ENCODE assay signal across 8 cellular contexts in the genomic region with DNA sequence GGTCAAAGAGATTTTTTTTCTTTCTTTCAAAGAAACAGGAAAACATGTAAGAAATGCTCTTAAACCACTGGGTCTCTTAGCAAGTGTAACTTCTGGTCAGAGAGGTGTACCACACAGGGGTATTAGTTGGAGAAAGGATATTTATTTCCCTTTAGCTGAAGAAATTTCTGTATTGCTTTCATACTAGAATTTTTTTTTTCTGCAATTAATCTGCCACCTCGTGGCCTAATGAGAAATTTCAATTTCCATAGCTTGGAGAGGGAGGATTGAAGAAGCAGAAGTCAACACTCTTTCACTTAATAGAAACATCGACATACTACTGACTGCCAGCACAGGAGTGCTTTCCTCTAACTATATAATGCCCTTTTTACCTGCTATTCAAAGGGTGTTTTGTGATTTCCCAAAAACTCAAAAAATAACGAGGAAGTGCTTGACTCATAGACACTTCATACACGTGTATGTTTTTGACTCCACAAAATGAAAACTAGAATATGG.
DNase-seq lines count a peak whose midpoint lies in the region; ATAC-seq and TF ChIP-seq lines count a peak whose summit lies in the region.

No MANE protein-coding gene starts in this region.

- H3K27ac Mint-ChIP-seq in activated naive CD4-positive, alpha-beta T cell treated with anti-CD3 and anti-CD28 coated beads for 36 hours: peak overlapping the region; percentile 50
- H3K27ac Mint-ChIP-seq in glutamatergic neuron (ENCODE audit: unreplicated experiment): no peak overlapping the region

- H3K9me3 Mint-ChIP-seq in activated naive CD4-positive, alpha-beta T cell treated with anti-CD3 and anti-CD28 coated beads for 36 hours: peaks cover 17% of the 10 kb centered on the region
- H3K9me3 Mint-ChIP-seq in glutamatergic neuron (ENCODE audit: unreplicated experiment): peaks cover 12% of the 10 kb centered on the region

- DNase-seq in activated naive CD4-positive, alpha-beta T cell treated with anti-CD3 and anti-CD28 coated beads for 36 hours: peak; percentile 29
- DNase-seq in activated naive CD4-positive, alpha-beta T cell (lab: John Stamatoyannopoulos, UW): no peak
- DNase-seq in NB4 (ENCODE audit: low read depth) (peak; percentile 65), glutamatergic neuron (no peak), sciatic nerve (ENCODE audit: low spot score) (no peak), islet precursor cell (no peak)

- ATAC-seq in sciatic nerve (peak; percentile 61), GM18520 (IDR thresholded peaks at IDR 0.05; ENCODE audit: unreplicated experiment) (no peak)

- intact Hi-C loops in activated naive CD4-positive, alpha-beta T cell treated with anti-CD3 and anti-CD28 coated beads for 36 hours (cut with micrococcal nuclease): loop anchor here (1.0 to 10.0 kb wide), 9 partner anchors 22 to 408 kb away; no protein-coding TSS in a partner anchor
- intact Hi-C loops in sciatic nerve (cut with DNase I): loop anchor here (5.0 kb wide), 1 partner anchor 285 kb away; no protein-coding TSS in a partner anchor

- peaks cover 29% of the 10 kb centered on the region for H3K4me1 Mint-ChIP-seq in activated naive CD4-positive, alpha-beta T cell treated with anti-CD3 and anti-CD28 coated beads for 36 hours (ENCODE audit: low read depth)
- peaks cover 7% of the 10 kb centered on the region for H3K4me1 Mint-ChIP-seq in glutamatergic neuron (ENCODE audit: low read depth, unreplicated experiment)

- H3K27ac ChIP-seq in VCaP: peak overlapping the region; percentile 32; the same call in 1 of the 2 replicates

- no peak for TF ChIP-seq POLR2A in NB4 (IDR thresholded peaks at IDR 0.05; ENCODE audit: extremely low read depth, insufficient read length)

- CTCF ChIA-PET in activated naive CD4-positive, alpha-beta T cell treated with anti-CD3 and anti-CD28 coated beads for 36 hours (lab: Charles Lee): interaction anchor here (0.6 to 5.2 kb wide), 44 partner anchors 11 to 523 kb away, joined by 3 to 95 read pairs (median 4); a partner anchor contains a TSS

- no peak overlapping the region for H3K4me3 ChIP-seq in NB4 (ENCODE audit: low read depth, low read length)

- H3K4me3 Mint-ChIP-seq in activated naive CD4-positive, alpha-beta T cell treated with anti-CD3 and anti-CD28 coated beads for 36 hours: no peak overlapping the region
- H3K4me3 Mint-ChIP-seq in glutamatergic neuron (ENCODE audit: unreplicated experiment): no peak overlapping the region

- peaks cover 7% of the 10 kb centered on the region for H3K36me3 Mint-ChIP-seq in activated naive CD4-positive, alpha-beta T cell treated with anti-CD3 and anti-CD28 coated beads for 36 hours (ENCODE audit: low read depth)
- peaks cover 14% of the 10 kb centered on the region for H3K36me3 Mint-ChIP-seq in glutamatergic neuron (ENCODE audit: unreplicated experiment)

- no peaks in the 10 kb centered on the region for H3K27me3 Mint-ChIP-seq in activated naive CD4-positive, alpha-beta T cell treated with anti-CD3 and anti-CD28 coated beads for 36 hours (ENCODE audit: low read depth)
- H3K27me3 Mint-ChIP-seq in glutamatergic neuron (ENCODE audit: unreplicated experiment): peaks cover 3% of the 10 kb centered on the region

- peak; percentile 53 for TF ChIP-seq CTCF in NB4 (IDR thresholded peaks at IDR 0.05; ENCODE audit: low read depth, low read length)
- peak; percentile 77 for TF ChIP-seq CTCF in VCaP (conservative IDR thresholded peaks at IDR 0.05)
- TF ChIP-seq CTCF in glutamatergic neuron (IDR thresholded peaks at IDR 0.05; ENCODE audit: partially characterized antibody, unreplicated experiment): peak; percentile 66

Comparison
In these comparisons a context has a peak if more than half of its experiments do, and no peak if none do; other contexts are left out.
1. DNase-seq: peak in activated naive CD4-positive, alpha-beta T cell treated with anti-CD3 and anti-CD28 coated beads for 36 hours (single experiment) and NB4 (single experiment); none in activated naive CD4-positive, alpha-beta T cell (0 of 4), glutamatergic neuron (single experiment), sciatic nerve (single experiment) and islet precursor cell (single experiment).
2. Peak in every context shown above with its lines, with median percentiles within 50 percentile points of each other: CTCF ChIP-seq.